Comparison of ENCODE assay signal across 21 cellular contexts in genomic region chr12:51977320-51977753, GRCh38. TPM values are rescaled to one million over a fixed set of nuclear protein-coding genes. Genes with fewer than 3 reads are reported as not detected.
DNase-seq lines count a peak whose midpoint lies in the region; ATAC-seq, FAIRE-seq and TF ChIP-seq lines count a peak whose summit lies in the region.
"Had no signal": no experiment of that assay in that cellular context is flagged by ENCODE, and none has a peak within 500 bp of the region (broad histone marks: within the 10 kb centered on the region; RNA-seq: fewer than 3 reads in every experiment).

No MANE protein-coding gene starts in this region.

- CTCF ChIA-PET in HepG2 (lab: Yijun Ruan, JAX; ENCODE audit: low intra/inter-chr PET ratio, low total read pairs): no interaction called here

- no peak for TF ChIP-seq EP300 in HepG2 (IDR thresholded peaks at IDR 0.05; ENCODE audit: low read depth in 2 of 2, low read length in 2 of 2)
- no peak for TF ChIP-seq EP300 in HepG2 (CRISPR knock-in tag; IDR thresholded peaks at IDR 0.05; ENCODE audit: borderline replicate concordance)

- peak overlapping the region in 1 of 3 experiments; percentile 6; a peak in 1 of 6 replicates for H3K4me3 ChIP-seq in HepG2 (replicated peaks in 1 of 3; ENCODE audit: insufficient read depth in 1 of 3, low read depth in 2 of 3, low read length in 3 of 3)
- no peak overlapping the region for H3K4me3 ChIP-seq in endodermal cell (ENCODE audit: low read length)
- H3K4me3 ChIP-seq: heart left ventricle, SJSA1, suprapubic skin had no signal

- no peak for TF ChIP-seq RAD21 in HepG2 (CRISPR knock-in tag; IDR thresholded peaks at IDR 0.05)

- peak; percentile 7; the same call in 2 of the 3 replicates for ATAC-seq in HepG2
- ATAC-seq: activated CD4-positive, CD25-positive, alpha-beta regulatory T cell treated with anti-CD3 and anti-CD28 coated beads, Interleukin-2, amount 50 U/mL, for 24 hours; heart left ventricle; naive thymus-derived CD4-positive, alpha-beta T cell had no signal

- in situ Hi-C loops in HepG2 (cut with HindIII; ENCODE audit: extremely low pct_ligation_motif_present, low pct_unique_long_range_greater_than_20kb): no loop called here

- H3K4me1 ChIP-seq in HepG2 (ENCODE audit: insufficient read depth, low read length): peaks cover 60% of the 10 kb centered on the region
- H3K4me1 ChIP-seq in endodermal cell (ENCODE audit: control insufficient read depth, insufficient read depth, low read length): peaks cover 34% of the 10 kb centered on the region

- no TSS peak for BruUV-seq in HepG2 (replicated peaks; lab: Mats Ljungman, UMichigan)

- no peak for TF ChIP-seq POLR2A in HepG2 (IDR thresholded peaks at IDR 0.05; ENCODE audit: insufficient read depth in 1 of 2, low read depth in 2 of 2, low read length in 2 of 2)

- TF ChIP-seq CTCF in HepG2 (CRISPR knock-in tag; IDR thresholded peaks at IDR 0.05) (no peak), endodermal cell (conservative IDR thresholded peaks at IDR 0.05) (no peak)

- peak; percentile 6 for DNase-seq in NOMO-1 treated with DMSO at 0.1 percent for 48 hours (lab: John Stamatoyannopoulos, UW; ENCODE audit: unreplicated experiment)
- no peak for DNase-seq in NOMO-1 treated with dmso at 0.1 percent for 144 hours (lab: John Stamatoyannopoulos, UW; ENCODE audit: unreplicated experiment)
- peak; percentile 85 for DNase-seq in amniotic epithelial cell (ENCODE audit: low read depth)
- DNase-seq in HepG2 (ENCODE audit: low spot score): peak; percentile 27
- DNase-seq in foreskin melanocyte: no peak
- DNase-seq in endodermal cell: no peak
- DNase-seq in activated CD8-positive, alpha-beta memory T cell treated with anti-CD3 and anti-CD28 coated beads, Interleukin-2, amount 50 U/mL, for 48 hours: no peak
- no peak for DNase-seq in stimulated activated CD4-positive, alpha-beta T cell treated with anti-CD3 and anti-CD28 coated beads, Interleukin-4, amount 100 ng/mL, for 4 hours
- DNase-seq: activated CD8-positive, alpha-beta memory T cell treated with anti-CD3 and anti-CD28 coated beads for 24 hours; CD4-positive, CD25-positive, alpha-beta regulatory T cell; DMS79; heart left ventricle; mammary epithelial cell; naive thymus-derived CD4-positive, alpha-beta T cell; NCI-H2029 treated with DMSO at 0.1 percent for 48 hours; NCI-H526 treated with DMSO at 0.1 percent for 48 hours; stimulated activated CD4-positive, alpha-beta T cell treated with anti-CD3 and anti-CD28 coated beads, Interleukin-4, amount 100 ng/mL, for 1 hour had no signal

- H3K79me2 ChIP-seq in HepG2 (ENCODE audit: insufficient read depth, low read length): peaks cover 24% of the 10 kb centered on the region

- POLR2A ChIA-PET in HepG2 (lab: Yijun Ruan, JAX): interaction anchor here (0.9 to 2.2 kb wide), 7 partner anchors 15 to 128 kb away, joined by 3 to 9 read pairs (median 5); partner anchors contain the start of gene ACVR1B

- H3K9ac ChIP-seq in HepG2 (ENCODE audit: insufficient read depth, low read depth, low read length) (no peak overlapping the region), endodermal cell (ENCODE audit: extremely low read depth, low read length, poor library complexity, severe bottlenecking) (no peak overlapping the region)

- FAIRE-seq in HepG2 (lab: Jason Lieb, UNC): peak; percentile 4
- FAIRE-seq: A204.1 had no signal

- H3K36me3 ChIP-seq in HepG2 (replicated peaks in 1 of 2; ENCODE audit: control insufficient read depth in 1 of 2, insufficient read depth in 2 of 2, low read length in 2 of 2) (peaks cover 17 to 21% of the 10 kb centered on the region in 2 experiments), endodermal cell (ENCODE audit: control insufficient read depth, insufficient read depth, low read length) (peaks cover 57% of the 10 kb centered on the region)

- H3K27ac ChIP-seq in HepG2 (ENCODE audit: extremely low read length, insufficient read depth, low read length) (peak overlapping the region; percentile 61), endodermal cell (ENCODE audit: low read depth, low read length) (no peak overlapping the region)
- H3K27ac ChIP-seq: SJSA1, suprapubic skin had no signal

- intact Hi-C loops in HepG2 (cut with micrococcal nuclease; ENCODE audit: unreplicated experiment): loop anchor here (1.0 kb wide), 1 partner anchor 24 kb away; no protein-coding TSS in a partner anchor

- peak overlapping the region; percentile 47 for H3K4me2 ChIP-seq in HepG2 (ENCODE audit: low read depth, low read length)

- H3K9me3 Mint-ChIP-seq in endodermal cell: no peaks in the 10 kb centered on the region
- H3K9me3 Mint-ChIP-seq: CD4-positive, CD25-positive, alpha-beta regulatory T cell; naive thymus-derived CD4-positive, alpha-beta T cell had no signal

- H3K27me3 ChIP-seq in HepG2 (ENCODE audit: control insufficient read depth in 1 of 2, insufficient read depth in 2 of 2, low read length in 2 of 2): no peaks in the 10 kb centered on the region
- H3K27me3 ChIP-seq in endodermal cell (ENCODE audit: control insufficient read depth, insufficient read depth, low read length, poor library complexity, severe bottlenecking): no peaks in the 10 kb centered on the region
- H3K27me3 ChIP-seq: heart left ventricle, SJSA1, suprapubic skin had no signal

- H3K36me3 Mint-ChIP-seq in endodermal cell (ENCODE audit: low read depth): peaks cover 61% of the 10 kb centered on the region

- H3K9me3 ChIP-seq in HepG2 (ENCODE audit: low read length): no peaks in the 10 kb centered on the region
- H3K9me3 ChIP-seq in endodermal cell (ENCODE audit: control insufficient read depth, low read length): no peaks in the 10 kb centered on the region
- H3K9me3 ChIP-seq: heart left ventricle, SJSA1, suprapubic skin had no signal

- H3K4me3 Mint-ChIP-seq in endodermal cell: no peak overlapping the region
- H3K4me3 Mint-ChIP-seq: CD4-positive, CD25-positive, alpha-beta regulatory T cell; naive thymus-derived CD4-positive, alpha-beta T cell had no signal

- H3K27ac Mint-ChIP-seq in endodermal cell: no peak overlapping the region
- H3K27ac Mint-ChIP-seq: CD4-positive, CD25-positive, alpha-beta regulatory T cell; naive thymus-derived CD4-positive, alpha-beta T cell had no signal

- no peaks in the 10 kb centered on the region for H3K27me3 Mint-ChIP-seq in endodermal cell (ENCODE audit: insufficient read depth)
- H3K27me3 Mint-ChIP-seq: CD4-positive, CD25-positive, alpha-beta regulatory T cell had no signal

- H4K20me1 ChIP-seq in HepG2 (ENCODE audit: insufficient read depth, low read length): no peaks in the 10 kb centered on the region

- no peak overlapping the region for H2AFZ ChIP-seq in HepG2 (ENCODE audit: low read length)

- 59% methylated on average over 8 of the region's 8 CpGs for WGBS in HepG2 (ENCODE audit: low lambda C conversion rate)
- 85 to 96% methylated on average over 7 to 8 of the region's 8 CpGs for WGBS in endodermal cell (ENCODE audit: insufficient coverage in 1 of 2, insufficient read length in 1 of 2), 2 experiments

- H3K4me1 Mint-ChIP-seq in endodermal cell: peaks cover 55% of the 10 kb centered on the region

RNA-seq across cellular contexts. Expression of gene ACVR1B, which starts 25.8 kb away (rescaled TPM):
- total RNA-seq in HepG2 (2016; rRNA removed; fragmentation: Illumina TruSeq; extraction: Trizol): 5.8 and 8.9 TPM in 2 replicates
- total RNA-seq in HepG2 (2016; cell fraction: cytosol; rRNA removed; fragmentation: Illumina TruSeq; extraction: Trizol; ENCODE audit: low read depth): 2.0 and 2.2 TPM in 2 replicates
- 4.3 and 9.8 TPM in 2 replicates for total RNA-seq in HepG2 (2016; cell fraction: insoluble cytoplasmic fraction; rRNA removed; fragmentation: Illumina TruSeq; extraction: Trizol)
- total RNA-seq in HepG2 (2016; cell fraction: membrane; rRNA removed; fragmentation: Illumina TruSeq; extraction: Trizol): 5.4 and 7.6 TPM in 2 replicates
- total RNA-seq in HepG2 (2016; cell fraction: nucleus; rRNA removed; fragmentation: Illumina TruSeq; extraction: Trizol): 9.9 and 14.3 TPM in 2 replicates
- polyA plus RNA-seq in HepG2 (2011; rRNA removed): 12.1 and 14.1 TPM in 2 replicates
- 12.0 and 13.7 TPM in 2 replicates for polyA plus RNA-seq in HepG2 (2011; cell fraction: cytosol; rRNA removed)
- polyA plus RNA-seq in HepG2 (2011; cell fraction: nucleus; rRNA removed): 12.5 and 12.9 TPM in 2 replicates
- 10.8 and 11.8 TPM in 2 replicates for polyA plus RNA-seq in HepG2 (2012)
- 1.1 and 1.3 TPM in 2 replicates for polyA plus RNA-seq in HepG2 (2016; cell fraction: cytosol; fragmentation: Illumina TruSeq; extraction: Trizol; ENCODE audit: low read depth)
- polyA plus RNA-seq in HepG2 (2016; cell fraction: insoluble cytoplasmic fraction; fragmentation: Illumina TruSeq; extraction: Trizol; ENCODE audit: low read depth): 5.3 and 5.6 TPM in 2 replicates
- polyA plus RNA-seq in HepG2 (2016; cell fraction: membrane; fragmentation: Illumina TruSeq; extraction: Trizol; ENCODE audit: low read depth): 3.8 and 4.6 TPM in 2 replicates
- polyA plus RNA-seq in HepG2 (2016; cell fraction: nucleus; fragmentation: Illumina TruSeq; extraction: Trizol; ENCODE audit: insufficient read depth, low read depth): 16.9 and 17.0 TPM in 2 replicates
- 22.8 and 32.8 TPM in 2 replicates for polyA minus RNA-seq in HepG2 (2011; rRNA and poly(A)+ RNA removed; ENCODE audit: low replicate concordance)
- polyA minus RNA-seq in HepG2 (2011; cell fraction: cytosol; rRNA and poly(A)+ RNA removed): 9.7 and 13.2 TPM in 2 replicates
- 12.1 and 14.2 TPM in 2 replicates for polyA minus RNA-seq in HepG2 (2011; cell fraction: nucleus; rRNA and poly(A)+ RNA removed)
- 10 to 100 TPM; 48.6 to 59.3 TPM for total RNA-seq in endodermal cell
- polyA plus RNA-seq in endodermal cell (2013, experiment 1 of 2): 33.5 TPM
- 28.8 TPM for polyA plus RNA-seq in endodermal cell (2013, experiment 2 of 2)

RNA-seq across cellular contexts. Expression of gene TAMALIN, which starts 29.4 kb away (rescaled TPM):
- total RNA-seq in HepG2 (2016; rRNA removed; fragmentation: Illumina TruSeq; extraction: Trizol) (7.2 and 10.9 TPM in 2 replicates), endodermal cell (1 to 10 TPM; 4.4 to 9.1 TPM)
- total RNA-seq in HepG2 (2016; cell fraction: cytosol; rRNA removed; fragmentation: Illumina TruSeq; extraction: Trizol; ENCODE audit: low read depth): 3.8 and 3.9 TPM in 2 replicates
- total RNA-seq in HepG2 (2016; cell fraction: insoluble cytoplasmic fraction; rRNA removed; fragmentation: Illumina TruSeq; extraction: Trizol): 5.9 and 12.2 TPM in 2 replicates
- total RNA-seq in HepG2 (2016; cell fraction: membrane; rRNA removed; fragmentation: Illumina TruSeq; extraction: Trizol): 6.3 and 7.1 TPM in 2 replicates
- 8.6 and 10.4 TPM in 2 replicates for total RNA-seq in HepG2 (2016; cell fraction: nucleus; rRNA removed; fragmentation: Illumina TruSeq; extraction: Trizol)
- polyA plus RNA-seq in HepG2 (2011; rRNA removed): 2.9 and 4.5 TPM in 2 replicates
- 3.7 and 3.8 TPM in 2 replicates for polyA plus RNA-seq in HepG2 (2011; cell fraction: cytosol; rRNA removed)
- polyA plus RNA-seq in HepG2 (2011; cell fraction: nucleus; rRNA removed): 7.5 and 12.9 TPM in 2 replicates
- polyA plus RNA-seq in HepG2 (2012): 3.6 and 4.0 TPM in 2 replicates
- 0.84 and 1.5 TPM in 2 replicates for polyA plus RNA-seq in HepG2 (2016; cell fraction: cytosol; fragmentation: Illumina TruSeq; extraction: Trizol; ENCODE audit: low read depth)
- 5.5 TPM in 2 replicates for polyA plus RNA-seq in HepG2 (2016; cell fraction: insoluble cytoplasmic fraction; fragmentation: Illumina TruSeq; extraction: Trizol; ENCODE audit: low read depth)
- polyA plus RNA-seq in HepG2 (2016; cell fraction: membrane; fragmentation: Illumina TruSeq; extraction: Trizol; ENCODE audit: low read depth): 2.0 and 2.7 TPM in 2 replicates
- polyA plus RNA-seq in HepG2 (2016; cell fraction: nucleus; fragmentation: Illumina TruSeq; extraction: Trizol; ENCODE audit: insufficient read depth, low read depth): 17.1 and 20.1 TPM in 2 replicates
- polyA minus RNA-seq in HepG2 (2011; rRNA and poly(A)+ RNA removed; ENCODE audit: low replicate concordance): 0.21 and 6.7 TPM in 2 replicates
- polyA minus RNA-seq in HepG2 (2011; cell fraction: cytosol; rRNA and poly(A)+ RNA removed): 1.3 and 2.7 TPM in 2 replicates
- polyA minus RNA-seq in HepG2 (2011; cell fraction: nucleus; rRNA and poly(A)+ RNA removed): 4.9 and 8.2 TPM in 2 replicates
- 16.3 TPM for polyA plus RNA-seq in endodermal cell (2013, experiment 1 of 2)
- 13.2 TPM for polyA plus RNA-seq in endodermal cell (2013, experiment 2 of 2)

Comparison
In these comparisons a context has a peak if more than half of its experiments do, and no peak if none do; other contexts are left out.
1. DNase-seq: peak in NOMO-1 treated with DMSO at 0.1 percent for 48 hours (single experiment), amniotic epithelial cell (single experiment) and HepG2 (single experiment); none in NOMO-1 treated with dmso at 0.1 percent for 144 hours (single experiment), foreskin melanocyte (single experiment), endodermal cell (single experiment), activated CD8-positive, alpha-beta memory T cell treated with anti-CD3 and anti-CD28 coated beads, Interleukin-2, amount 50 U/mL, for 48 hours (single experiment) and stimulated activated CD4-positive, alpha-beta T cell treated with anti-CD3 and anti-CD28 coated beads, Interleukin-4, amount 100 ng/mL, for 4 hours (0 of 2).